Comparison of ENCODE assay signal across 1 cellular context in genomic region chr1:153506831-153507413, GRCh38.
TF ChIP-seq lines count a peak whose summit lies in the region.

No MANE protein-coding gene starts in this region.

TF ChIP-seq in H1, 55 proteins besides CTCF, POLR2A, EP300 and RAD21:
- no peak for TF ChIP-seq SIX5 (IDR thresholded peaks at IDR 0.05; ENCODE audit: low read depth, low read length)
- no peak for TF ChIP-seq NRF1 (IDR thresholded peaks at IDR 0.05; ENCODE audit: low read depth, low read length)
- no peak for TF ChIP-seq KDM5A (IDR thresholded peaks at IDR 0.05; ENCODE audit: low read length)
- TF ChIP-seq, protein P1, sequence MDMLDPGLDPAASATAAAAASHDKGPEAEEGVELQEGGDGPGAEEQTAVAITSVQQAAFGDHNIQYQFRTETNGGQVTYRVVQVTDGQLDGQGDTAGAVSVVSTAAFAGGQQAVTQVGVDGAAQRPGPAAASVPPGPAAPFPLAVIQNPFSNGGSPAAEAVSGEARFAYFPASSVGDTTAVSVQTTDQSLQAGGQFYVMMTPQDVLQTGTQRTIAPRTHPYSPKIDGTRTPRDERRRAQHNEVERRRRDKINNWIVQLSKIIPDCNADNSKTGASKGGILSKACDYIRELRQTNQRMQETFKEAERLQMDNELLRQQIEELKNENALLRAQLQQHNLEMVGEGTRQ (IDR thresholded peaks at IDR 0.05; ENCODE audit: low read length) = no peak
- no peak for TF ChIP-seq HDAC2 (IDR thresholded peaks at IDR 0.05; ENCODE audit: borderline replicate concordance in 1 of 2, low read depth in 2 of 2, low read length in 2 of 2)
- TF ChIP-seq ZNF274 (IDR thresholded peaks at IDR 0.05; ENCODE audit: borderline replicate concordance, extremely low read depth, low read length) = no peak
- TF ChIP-seq CREB1 (IDR thresholded peaks at IDR 0.05) = no peak
- no peak for TF ChIP-seq SRF (IDR thresholded peaks at IDR 0.05; ENCODE audit: low read depth, low read length)
- no peak for TF ChIP-seq SP2 (IDR thresholded peaks at IDR 0.05; ENCODE audit: low read length)
- no peak for TF ChIP-seq TCF12 (IDR thresholded peaks at IDR 0.05; ENCODE audit: low read depth, low read length)
- no peak for TF ChIP-seq SUZ12 (IDR thresholded peaks at IDR 0.05; ENCODE audit: low read length)
- no peak for TF ChIP-seq BCL11A (IDR thresholded peaks at IDR 0.05; ENCODE audit: low read depth in 2 of 2, low read length in 2 of 2)
